Comparison of ENCODE assay signal across 8 cellular contexts in genomic region chr15:48644498-48644826, GRCh38. TPM values are rescaled to one million over a fixed set of nuclear protein-coding genes. Genes with fewer than 3 reads are reported as not detected.
DNase-seq lines count a peak whose midpoint lies in the region; ATAC-seq lines count a peak whose summit lies in the region.

No MANE protein-coding gene starts in this region.

- H3K27ac Mint-ChIP-seq in activated T-helper 17 cell treated with anti-CD3 and anti-CD28 coated beads, Interleukin-2, amount 50 U/mL, for 72 hours, result no peak overlapping the region

- no peak overlapping the region for H3K9ac ChIP-seq in HUES48 (ENCODE audit: low read depth, low read length)

- no peak overlapping the region for H3K4me3 Mint-ChIP-seq in activated T-helper 17 cell treated with anti-CD3 and anti-CD28 coated beads, Interleukin-2, amount 50 U/mL, for 72 hours

- WGBS in ectodermal cell, 2 experiments, result 0 to 1% methylated on average over 26 of the region's 26 CpGs

- H3K27ac ChIP-seq in HUES48 (ENCODE audit: low read depth, low read length) (peak overlapping the region; percentile 42), ectodermal cell (ENCODE audit: insufficient read depth, low read depth, low read length, poor library complexity, severe bottlenecking) (no peak overlapping the region), muscle layer of duodenum (ENCODE audit: low read length) (peak overlapping the region; percentile 85)

- no peak for DNase-seq in HK-2 (ENCODE audit: unreplicated experiment)
- no peak for DNase-seq in NCI-H446 (lab: John Stamatoyannopoulos, UW)
- DNase-seq in 8988T, result no peak

- no peaks in the 10 kb centered on the region for H3K9me3 ChIP-seq in HUES48 (ENCODE audit: control insufficient read depth, insufficient read depth, low read length)
- no peaks in the 10 kb centered on the region for H3K9me3 ChIP-seq in ectodermal cell (ENCODE audit: control insufficient read depth, low read length)
- H3K9me3 ChIP-seq in muscle layer of duodenum (ENCODE audit: control insufficient read depth in 1 of 2, low read length in 2 of 2), result no peaks in the 10 kb centered on the region

- H3K27me3 ChIP-seq in HUES48 (ENCODE audit: control insufficient read depth, insufficient read depth, low read length) (peaks cover 51% of the 10 kb centered on the region), ectodermal cell (ENCODE audit: control insufficient read depth, insufficient read depth, low read length, poor library complexity, severe bottlenecking) (peaks cover 19% of the 10 kb centered on the region), muscle layer of duodenum (ENCODE audit: low read depth, low read length) (no peaks in the 10 kb centered on the region)

- H3K36me3 ChIP-seq in HUES48 (ENCODE audit: control insufficient read depth, insufficient read depth, low read length) (no peaks in the 10 kb centered on the region), ectodermal cell (ENCODE audit: control insufficient read depth, insufficient read depth, low read length) (no peaks in the 10 kb centered on the region), muscle layer of duodenum (ENCODE audit: control insufficient read depth in 1 of 2, insufficient read depth in 2 of 2, low read length in 2 of 2) (no peaks in the 10 kb centered on the region)

- no peaks in the 10 kb centered on the region for H3K36me3 Mint-ChIP-seq in activated T-helper 17 cell treated with anti-CD3 and anti-CD28 coated beads, Interleukin-2, amount 50 U/mL, for 72 hours (ENCODE audit: low read depth)

- H3K27me3 Mint-ChIP-seq in activated T-helper 17 cell treated with anti-CD3 and anti-CD28 coated beads, Interleukin-2, amount 50 U/mL, for 72 hours, result peaks cover 31% of the 10 kb centered on the region

- H3K4me3 ChIP-seq in HUES48 (ENCODE audit: low read depth, low read length) (peak overlapping the region; percentile 65), ectodermal cell (ENCODE audit: insufficient read depth, low read depth, low read length) (peak overlapping the region; percentile 69), muscle layer of duodenum (ENCODE audit: low read depth in 1 of 2, low read length in 2 of 2) (peak overlapping the region; percentile 77 to 94)

- no peaks in the 10 kb centered on the region for H3K4me1 Mint-ChIP-seq in activated T-helper 17 cell treated with anti-CD3 and anti-CD28 coated beads, Interleukin-2, amount 50 U/mL, for 72 hours

- ATAC-seq in GM19351 (IDR thresholded peaks at IDR 0.05; ENCODE audit: unreplicated experiment), result peak; percentile 22
- ATAC-seq in activated T-helper 17 cell treated with anti-CD3 and anti-CD28 coated beads, Interleukin-2, amount 50 U/mL, for 72 hours (replicated peaks), result no peak

- H3K4me1 ChIP-seq in HUES48 (ENCODE audit: control insufficient read depth, insufficient read depth, low read length) (peaks cover 28% of the 10 kb centered on the region), ectodermal cell (ENCODE audit: control insufficient read depth, insufficient read depth, low read length) (peaks cover 22% of the 10 kb centered on the region), muscle layer of duodenum (ENCODE audit: control insufficient read depth in 1 of 2, insufficient read depth in 2 of 2, low read length in 2 of 2) (peaks cover 0 to 22% of the 10 kb centered on the region in 2 donors)

- no peaks in the 10 kb centered on the region for H3K9me3 Mint-ChIP-seq in activated T-helper 17 cell treated with anti-CD3 and anti-CD28 coated beads, Interleukin-2, amount 50 U/mL, for 72 hours

RNA-seq across cellular contexts. Expression of gene FBN1, which starts 1.0 kb away (rescaled TPM):
- polyA plus RNA-seq in ectodermal cell (2013, experiment 1 of 4), result 29.8 TPM
- polyA plus RNA-seq in ectodermal cell (2013, experiment 2 of 4), result 44.7 TPM
- 27.4 TPM for polyA plus RNA-seq in ectodermal cell (2013, experiment 3 of 4)
- polyA plus RNA-seq in ectodermal cell (2013, experiment 4 of 4), result 32.8 TPM
- total RNA-seq in activated T-helper 17 cell treated with anti-CD3 and anti-CD28 coated beads, Interleukin-2, amount 50 U/mL, for 72 hours, result 1 to 10 TPM in 1 of 2 donors, under 1 TPM in 1; 0.91 to 1.6 TPM
